In the genomic region with DNA sequence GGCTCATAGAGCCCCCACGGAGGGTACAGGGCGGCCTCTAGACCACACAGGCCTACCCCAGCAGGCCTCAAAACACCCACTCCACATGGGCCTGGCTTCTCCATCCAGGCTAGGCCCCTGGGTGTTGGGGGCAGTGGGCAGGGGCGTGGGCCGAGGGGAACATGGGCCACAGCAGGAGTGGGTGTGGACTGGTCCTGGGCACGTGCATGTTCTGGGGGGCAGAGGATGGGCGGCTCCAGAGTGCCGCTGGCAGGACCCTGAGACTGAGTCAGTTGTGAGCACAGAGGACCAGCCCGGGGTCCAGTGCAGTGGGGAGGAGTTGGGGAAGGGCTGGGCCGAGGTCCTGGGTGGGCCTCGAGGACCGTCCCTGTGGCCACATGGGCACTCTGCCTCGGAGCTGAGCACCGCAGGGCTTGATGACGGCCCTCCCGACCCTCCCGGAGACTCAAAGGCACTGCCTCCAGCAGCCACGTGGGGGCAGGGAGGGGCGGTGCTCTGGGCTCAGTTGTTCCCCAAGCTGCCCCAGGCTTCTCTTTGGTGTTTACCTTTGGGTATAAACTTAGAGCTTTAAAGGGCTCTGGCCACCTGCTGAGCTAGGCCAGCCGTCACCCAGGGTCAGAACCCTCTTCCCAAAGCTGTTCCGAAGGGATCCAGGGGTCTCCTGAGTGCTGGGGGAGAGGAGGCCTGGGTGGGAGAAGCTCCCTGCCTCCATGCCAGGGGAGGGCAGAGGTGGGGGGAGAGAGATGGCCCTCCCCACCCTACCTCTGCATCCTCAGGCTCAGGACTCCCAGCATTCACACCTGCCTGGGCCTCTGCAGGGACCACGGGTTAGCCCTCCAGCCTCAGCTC, we compare ENCODE assay signal across 9 cellular contexts.
DNase-seq lines count a peak whose midpoint lies in the region; ATAC-seq and TF ChIP-seq lines count a peak whose summit lies in the region.
"Had no signal": no experiment of that assay in that cellular context is flagged by ENCODE, and none has a peak within 500 bp of the region (broad histone marks: within the 10 kb centered on the region; RNA-seq: fewer than 3 reads in every experiment).

No MANE protein-coding gene starts in this region.

- POLR2A ChIA-PET in PC-9 (lab: Charles Lee; ENCODE audit: unreplicated experiment) = interaction anchor here (0.5 to 0.7 kb wide), 3 partner anchors 45 to 82 kb away, joined by 3 read pairs; no protein-coding TSS in a partner anchor

- peak; percentile 39; the same call in 1 of the 2 replicates for TF ChIP-seq CTCF in PC-9 (conservative IDR thresholded peaks at IDR 0.05)

- no peaks in the 10 kb centered on the region for H3K27me3 Mint-ChIP-seq in activated T-cell treated with anti-CD3 and anti-CD28 coated beads, Interleukin-2, amount 50 U/mL, for 72 hours (ENCODE audit: low read depth)

- peak overlapping the region; percentile 28 for H2BK120ac ChIP-seq in trophoblast cell (ENCODE audit: insufficient read depth, low read length, poor library complexity)

- peak; percentile 48 to 54 for ATAC-seq in activated T-cell treated with anti-CD3 and anti-CD28 coated beads, Interleukin-2, amount 50 U/mL, for 72 hours (replicated peaks in 1 of 2)
- ATAC-seq in GM21737 (IDR thresholded peaks at IDR 0.05; ENCODE audit: unreplicated experiment) = no peak

- H3K36me3 Mint-ChIP-seq in activated T-cell treated with anti-CD3 and anti-CD28 coated beads, Interleukin-2, amount 50 U/mL, for 72 hours (ENCODE audit: insufficient read depth in 2 of 2) = peaks cover 0 to 9% of the 10 kb centered on the region in 2 donors

- H3K9me3 ChIP-seq in PC-9 (ENCODE audit: insufficient read depth, low read depth) (no peaks in the 10 kb centered on the region), trophoblast cell (ENCODE audit: insufficient read depth, low read depth, low read length) (no peaks in the 10 kb centered on the region)

- H3K79me2 ChIP-seq in PC-9 (ENCODE audit: low read depth) (no peaks in the 10 kb centered on the region), trophoblast cell (ENCODE audit: control insufficient read depth, insufficient read depth, low read length, poor library complexity) (peaks cover 13% of the 10 kb centered on the region)

- H3F3A ChIP-seq in PC-9 (ENCODE audit: insufficient read depth, low read depth) = peaks cover 36% of the 10 kb centered on the region

- H3K79me1 ChIP-seq in trophoblast cell (ENCODE audit: low read length) = peaks cover 29% of the 10 kb centered on the region

- H3K18ac ChIP-seq in trophoblast cell (ENCODE audit: low read length) = peak overlapping the region; percentile 54

- no CpG with 5 or more reads among the region's 21 CpGs for WGBS in trophoblast cell (ENCODE audit: extremely low coverage, insufficient coverage, insufficient read length)

- H3K9me2 ChIP-seq in PC-9 (ENCODE audit: insufficient read depth) = no peaks in the 10 kb centered on the region

- H3K27ac ChIP-seq in PC-9 (no peak overlapping the region), trophoblast cell (ENCODE audit: low read depth, low read length) (peak overlapping the region; percentile 9)
- H3K27ac ChIP-seq: epithelial cell of prostate had no signal

- no peak overlapping the region for H3K27ac Mint-ChIP-seq in activated T-cell treated with anti-CD3 and anti-CD28 coated beads, Interleukin-2, amount 50 U/mL, for 72 hours

- H2AK5ac ChIP-seq in trophoblast cell (ENCODE audit: low read length) = peak overlapping the region; percentile 12

- H2AFZ ChIP-seq in PC-9 (no peak overlapping the region), trophoblast cell (ENCODE audit: insufficient read depth, low read length, poor library complexity) (no peak overlapping the region)

- no peaks in the 10 kb centered on the region for H3K4me1 Mint-ChIP-seq in activated T-cell treated with anti-CD3 and anti-CD28 coated beads, Interleukin-2, amount 50 U/mL, for 72 hours (ENCODE audit: low read depth)

- H3K4me1 ChIP-seq in PC-9 (replicated peaks; ENCODE audit: insufficient read depth) (peaks cover 17% of the 10 kb centered on the region), trophoblast cell (ENCODE audit: control insufficient read depth in 1 of 2, insufficient read depth in 2 of 2, low read length in 2 of 2) (peaks cover 31 to 37% of the 10 kb centered on the region in 2 experiments)

- CTCF ChIA-PET in PC-9 (lab: Charles Lee) = no interaction called here

- H2BK5ac ChIP-seq in trophoblast cell (ENCODE audit: low read depth, low read length, poor library complexity) = peak overlapping the region; percentile 9

- no peak overlapping the region for H3K14ac ChIP-seq in trophoblast cell (ENCODE audit: low read length)

- H3K9ac ChIP-seq in trophoblast cell (ENCODE audit: low read length) = no peak overlapping the region

- intact Hi-C loops in PC-9 (cut with micrococcal nuclease; ENCODE audit: unreplicated experiment) = loop anchor here (5.0 to 10.0 kb wide), 3 partner anchors 81 to 223 kb away; partner anchors contain the start of genes HES5, MORN1, RER1 and SKI

- H3K4me2 ChIP-seq in PC-9 (no peak overlapping the region), trophoblast cell (ENCODE audit: low read length) (no peak overlapping the region)

- no peak overlapping the region for H3K23ac ChIP-seq in trophoblast cell (ENCODE audit: low read length)

- H3K4ac ChIP-seq in trophoblast cell (ENCODE audit: low read depth, low read length) = peak overlapping the region; percentile 23

- peak overlapping the region; percentile 16 for H4K8ac ChIP-seq in trophoblast cell (ENCODE audit: low read depth, low read length)

- H3K36me3 ChIP-seq in PC-9 (ENCODE audit: low read depth) (no peaks in the 10 kb centered on the region), trophoblast cell (ENCODE audit: control insufficient read depth in 1 of 2, insufficient read depth in 2 of 2, low read length in 2 of 2) (peaks cover 31 to 32% of the 10 kb centered on the region in 2 experiments)

- H3K27me3 ChIP-seq in PC-9 (ENCODE audit: insufficient read depth, low read depth) = no peaks in the 10 kb centered on the region
- no peaks in the 10 kb centered on the region for H3K27me3 ChIP-seq in trophoblast cell (ENCODE audit: insufficient read depth, low read length)

- BruUV-seq in PC-9 (replicated peaks; lab: Mats Ljungman, UMichigan) = no TSS peak

- H3K9me3 Mint-ChIP-seq in activated T-cell treated with anti-CD3 and anti-CD28 coated beads, Interleukin-2, amount 50 U/mL, for 72 hours = no peaks in the 10 kb centered on the region

- DNase-seq in NCI-H2227 (lab: John Stamatoyannopoulos, UW; ENCODE audit: unreplicated experiment) = peak; percentile 61
- DNase-seq in NCI-H2227 treated with DMSO at 0.1 percent for 48 hours (lab: John Stamatoyannopoulos, UW) = no peak
- DNase-seq in PC-9 = peak; percentile 32 to 43
- DNase-seq in activated T-cell treated with anti-CD3 and anti-CD28 coated beads, Interleukin-2, amount 50 U/mL, for 72 hours = peak; percentile 62 to 68
- DNase-seq in fibroblast of peridontal ligament (ENCODE audit: extremely low read depth) = peak; percentile 47
- peak; percentile 42 to 57 for DNase-seq in trophoblast cell
- DNase-seq in NCI-H2029 (lab: John Stamatoyannopoulos, UW) = no peak

- no peak overlapping the region for H4K12ac ChIP-seq in trophoblast cell (ENCODE audit: low read depth, low read length)

- H2BK12ac ChIP-seq in trophoblast cell (ENCODE audit: low read length) = peak overlapping the region; percentile 23

- H3K4me3 ChIP-seq in PC-9 (no peak overlapping the region), trophoblast cell (ENCODE audit: low read depth, low read length) (no peak overlapping the region)

- no peak overlapping the region for H3K4me3 Mint-ChIP-seq in activated T-cell treated with anti-CD3 and anti-CD28 coated beads, Interleukin-2, amount 50 U/mL, for 72 hours

- H4K91ac ChIP-seq in trophoblast cell (ENCODE audit: low read depth, low read length) = peak overlapping the region; percentile 42

- H4K20me1 ChIP-seq in PC-9 (ENCODE audit: insufficient read depth) = no peaks in the 10 kb centered on the region

Comparison
In these comparisons a context has a peak if more than half of its experiments do, and no peak if none do; other contexts are left out.
1. DNase-seq: peak in NCI-H2227 (single experiment), PC-9 (2 of 2), activated T-cell treated with anti-CD3 and anti-CD28 coated beads, Interleukin-2, amount 50 U/mL, for 72 hours (2 of 2), fibroblast of peridontal ligament (single experiment) and trophoblast cell (2 of 2); none in NCI-H2227 treated with DMSO at 0.1 percent for 48 hours (single experiment) and NCI-H2029 (single experiment).